In the genomic region with DNA sequence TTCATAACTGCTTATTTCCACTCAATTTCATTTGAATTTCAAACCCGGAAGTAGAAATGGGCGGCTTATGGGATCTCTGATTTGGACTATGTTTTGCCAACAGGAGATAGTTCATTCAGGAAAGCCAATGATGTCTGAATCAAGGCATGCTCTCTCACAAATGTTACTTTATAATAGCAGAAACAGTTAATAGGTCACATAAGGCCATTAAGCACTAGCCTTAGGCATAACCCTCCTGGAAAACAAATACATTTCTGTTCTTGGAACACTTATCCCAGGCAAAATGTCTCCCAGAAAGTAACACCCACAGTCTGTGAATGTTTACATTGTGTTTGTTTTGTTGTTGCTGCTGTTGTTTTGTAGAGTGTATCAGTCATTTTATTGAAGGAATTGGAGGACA, we compare ENCODE assay signal across 33 cellular contexts.
"Had no signal": no experiment of that assay in that cellular context is flagged by ENCODE, and none has a peak within 500 bp of the region (broad histone marks: within the 10 kb centered on the region; RNA-seq: fewer than 3 reads in every experiment).

No MANE protein-coding gene starts in this region.

- H3K4me3 ChIP-seq: MG63 had no signal

- DNase-seq: Karpas-422, Kasumi-1, MG63, MM.1S, MV-4-11, NCI-H1048, NCI-H1092, NCI-H1092 treated with DMSO at 0.1 percent for 48 hours, NCI-H1105, NCI-H1105 treated with DMSO at 0.1 percent for 48 hours, NCI-H1417 treated with DMSO at 0.1 percent for 48 hours, NCI-H1436, NCI-H1436 treated with DMSO at 0.1 percent for 48 hours, NCI-H146, NCI-H1694, NCI-H1694 treated with DMSO at 0.1 percent for 48 hours, NCI-H187, NCI-H187 treated with DMSO at 0.1 percent for 48 hours, NCI-H1930, NCI-H2029, NCI-H2029 treated with DMSO at 0.1 percent for 48 hours, NCI-H2081, NCI-H2081 treated with DMSO at 0.1 percent for 48 hours, NCI-H2107, NCI-H2171, NCI-H2171 treated with DMSO at 0.1 percent for 48 hours, NCI-H2227 treated with DMSO at 0.1 percent for 48 hours, NCI-H226, NCI-H345, NCI-H446, NCI-H446 treated with DMSO at 0.1 percent for 48 hours, NCI-H510A, NCI-H510A treated with DMSO at 0.1 percent for 48 hours had no signal

- H3K9me3 ChIP-seq: MG63 had no signal

- H3K27me3 ChIP-seq: MG63 had no signal

- H3K36me3 ChIP-seq: MG63 had no signal
